8 cellular contexts compared by ENCODE assay signal in genomic region chr11:45371251-45371749, GRCh38.
DNase-seq lines count a peak whose midpoint lies in the region; ATAC-seq and TF ChIP-seq lines count a peak whose summit lies in the region.

No MANE protein-coding gene starts in this region.

- no peak overlapping the region for H3K27ac Mint-ChIP-seq in activated naive CD8-positive, alpha-beta T cell treated with anti-CD3 and anti-CD28 coated beads for 36 hours

- in situ Hi-C loops in SK-MEL-5 (cut with HindIII; ENCODE audit: low pct_unique_long_range_greater_than_20kb, low sequenced_read_pairs) = no loop called here

- H3K27ac ChIP-seq in cardiac muscle cell = no peak overlapping the region
- H3K27ac ChIP-seq in left ventricle myocardium inferior (replicated peaks) = no peak overlapping the region
- no peak overlapping the region for H3K27ac ChIP-seq in prostate gland
- no peak overlapping the region for H3K27ac ChIP-seq in uterus

- peaks cover 14% of the 10 kb centered on the region for H3K4me1 ChIP-seq in cardiac muscle cell (ENCODE audit: low read depth)
- H3K4me1 ChIP-seq in left ventricle myocardium inferior = peaks cover 9% of the 10 kb centered on the region
- H3K4me1 ChIP-seq in prostate gland (replicated peaks) = peaks cover 2% of the 10 kb centered on the region
- no peaks in the 10 kb centered on the region for H3K4me1 ChIP-seq in uterus

- ATAC-seq in Right ventricle myocardium inferior = no peak

- intact Hi-C loops in Right ventricle myocardium inferior (cut with DNase I) = loop anchor here (1.0 kb wide), 1 partner anchor 401 kb away; no protein-coding TSS in a partner anchor
- intact Hi-C loops in left ventricle myocardium inferior (cut with micrococcal nuclease) = loop anchor here (10.0 kb wide), 1 partner anchor 404 kb away; no protein-coding TSS in a partner anchor
- intact Hi-C loops in prostate gland (cut with DNase I) = loop anchor here (2.0 to 10.0 kb wide), 2 partner anchors 284 to 404 kb away; no protein-coding TSS in a partner anchor
- intact Hi-C loops in uterus (cut with DNase I; ENCODE audit: low total_unique reads) = no loop called here

- no peaks in the 10 kb centered on the region for H3K9me3 Mint-ChIP-seq in activated naive CD8-positive, alpha-beta T cell treated with anti-CD3 and anti-CD28 coated beads for 36 hours

- H3K4me3 ChIP-seq in cardiac muscle cell (no peak overlapping the region), left ventricle myocardium inferior (peak overlapping the region; percentile 32), prostate gland (no peak overlapping the region), uterus (no peak overlapping the region)

- whole genome bisulfite sequencing in prostate gland = 7% methylated on average over 18 of the region's 18 CpGs

- DNase-seq in cardiac muscle cell (ENCODE audit: low read depth in 1 of 2, low spot score in 1 of 2) (peak; percentile 78 to 88), Right ventricle myocardium inferior (ENCODE audit: missing footprints) (no peak), NAMALWA (ENCODE audit: low spot score) (peak; percentile 70), SK-MEL-5 (ENCODE audit: low read depth, low spot score) (peak; percentile 69), left ventricle myocardium inferior (peak; percentile 57), prostate gland (ENCODE audit: low spot score) (peak; percentile 63), uterus (peak; percentile 27 to 50)
- DNase-seq in activated naive CD8-positive, alpha-beta T cell treated with anti-CD3 and anti-CD28 coated beads for 36 hours = peak; percentile 59

- peaks cover 23% of the 10 kb centered on the region for H3K27me3 Mint-ChIP-seq in activated naive CD8-positive, alpha-beta T cell treated with anti-CD3 and anti-CD28 coated beads for 36 hours

- peaks cover 12% of the 10 kb centered on the region for H3K4me1 Mint-ChIP-seq in activated naive CD8-positive, alpha-beta T cell treated with anti-CD3 and anti-CD28 coated beads for 36 hours

- no peak for TF ChIP-seq POLR2A in prostate gland (IDR thresholded peaks at IDR 0.05)
- TF ChIP-seq POLR2A in uterus (IDR thresholded peaks at IDR 0.05) = no peak

- H3K9me3 ChIP-seq in cardiac muscle cell (ENCODE audit: low read depth) = no peaks in the 10 kb centered on the region
- no peaks in the 10 kb centered on the region for H3K9me3 ChIP-seq in left ventricle myocardium inferior (replicated peaks)
- H3K9me3 ChIP-seq in prostate gland = no peaks in the 10 kb centered on the region
- no peaks in the 10 kb centered on the region for H3K9me3 ChIP-seq in uterus

- H3K36me3 ChIP-seq in cardiac muscle cell (no peaks in the 10 kb centered on the region), left ventricle myocardium inferior (no peaks in the 10 kb centered on the region), prostate gland (no peaks in the 10 kb centered on the region), uterus (no peaks in the 10 kb centered on the region)

- peaks cover 43% of the 10 kb centered on the region for H3K27me3 ChIP-seq in cardiac muscle cell
- peaks cover 36% of the 10 kb centered on the region for H3K27me3 ChIP-seq in left ventricle myocardium inferior (ENCODE audit: low read depth)
- H3K27me3 ChIP-seq in prostate gland (replicated peaks; ENCODE audit: insufficient read depth) = no peaks in the 10 kb centered on the region
- H3K27me3 ChIP-seq in uterus = no peaks in the 10 kb centered on the region

- TF ChIP-seq CTCF in cardiac muscle cell (IDR thresholded peaks at IDR 0.05; ENCODE audit: low read depth, low read length) = peak; percentile 96
- TF ChIP-seq CTCF in left ventricle myocardium inferior (IDR thresholded peaks at IDR 0.05; ENCODE audit: borderline replicate concordance) = peak; percentile 94
- TF ChIP-seq CTCF in prostate gland (IDR thresholded peaks at IDR 0.05) = peak; percentile 75 to 87 (median 81)
- TF ChIP-seq CTCF in uterus (IDR thresholded peaks at IDR 0.05) = peak; percentile 64 to 87 (median 72)

- H3K4me3 Mint-ChIP-seq in activated naive CD8-positive, alpha-beta T cell treated with anti-CD3 and anti-CD28 coated beads for 36 hours = no peak overlapping the region

- H3K36me3 Mint-ChIP-seq in activated naive CD8-positive, alpha-beta T cell treated with anti-CD3 and anti-CD28 coated beads for 36 hours = no peaks in the 10 kb centered on the region
